Comparison of ENCODE assay signal across 8 cellular contexts in the genomic region with DNA sequence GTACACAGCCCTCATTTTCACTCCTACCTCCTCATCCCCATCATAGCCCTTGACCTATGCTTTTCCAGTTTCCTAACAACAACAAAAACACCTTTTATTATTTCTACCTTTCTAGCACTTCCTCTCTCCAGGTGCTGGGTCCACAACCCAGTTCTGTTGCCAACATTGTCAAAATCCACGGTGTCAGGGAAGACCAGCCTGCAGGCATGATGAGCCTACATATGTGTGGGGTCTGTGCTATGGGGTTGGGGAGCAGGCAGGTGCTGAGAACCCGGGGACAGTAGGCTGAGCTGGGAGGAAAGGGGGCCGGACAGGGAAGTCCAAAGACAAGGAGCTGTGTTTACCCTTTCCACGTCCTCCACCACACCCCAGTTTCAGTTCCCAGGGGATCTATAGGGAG. TPM values are rescaled to one million over a fixed set of nuclear protein-coding genes. Genes with fewer than 3 reads are reported as not detected.
DNase-seq lines count a peak whose midpoint lies in the region; ATAC-seq and TF ChIP-seq lines count a peak whose summit lies in the region.

No MANE protein-coding gene starts in this region.

- H3K9me3 ChIP-seq in BE2C (no peaks in the 10 kb centered on the region), MM.1S (replicated peaks; ENCODE audit: insufficient read depth, low read length) (no peaks in the 10 kb centered on the region), ectodermal cell (ENCODE audit: control insufficient read depth, low read length) (no peaks in the 10 kb centered on the region), neural cell (ENCODE audit: low read length) (no peaks in the 10 kb centered on the region)

- H3K4me1 ChIP-seq in BE2C (no peaks in the 10 kb centered on the region), MM.1S (ENCODE audit: low read length) (peaks cover 20% of the 10 kb centered on the region), ectodermal cell (ENCODE audit: control insufficient read depth, insufficient read depth, low read length) (peaks cover 13% of the 10 kb centered on the region)

- H3K9ac ChIP-seq in MM.1S (ENCODE audit: low read length) (peak overlapping the region; percentile 88; the same call in 1 of the 2 replicates), neural cell (ENCODE audit: low read length) (peak overlapping the region; percentile 82)

- H3K4me3 ChIP-seq in BE2C (ENCODE audit: low read depth, low read length): peak overlapping the region; percentile 96
- peak overlapping the region; percentile 89 for H3K4me3 ChIP-seq in MM.1S (ENCODE audit: low read length)
- peak overlapping the region; percentile 66 for H3K4me3 ChIP-seq in ectodermal cell (ENCODE audit: insufficient read depth, low read depth, low read length)
- H3K4me3 ChIP-seq in neural cell (ENCODE audit: low read length): peak overlapping the region; percentile 91

- H3K27me3 ChIP-seq in BE2C: no peaks in the 10 kb centered on the region
- no peaks in the 10 kb centered on the region for H3K27me3 ChIP-seq in MM.1S (replicated peaks; ENCODE audit: insufficient read depth, low read length)
- H3K27me3 ChIP-seq in ectodermal cell (ENCODE audit: control insufficient read depth, insufficient read depth, low read length, poor library complexity, severe bottlenecking): peaks cover 18% of the 10 kb centered on the region
- no peaks in the 10 kb centered on the region for H3K27me3 ChIP-seq in neural cell (ENCODE audit: insufficient read depth, low read depth, low read length)

- H3K36me3 ChIP-seq in BE2C (peaks cover 27% of the 10 kb centered on the region), MM.1S (replicated peaks; ENCODE audit: insufficient read depth, low read length) (0 out of 2 replicates have a peak, but pooled peaks cover 3% of the 10 kb centered on the region), ectodermal cell (ENCODE audit: control insufficient read depth, insufficient read depth, low read length) (peaks cover 23% of the 10 kb centered on the region), neural cell (ENCODE audit: insufficient read depth, low read length) (no peaks in the 10 kb centered on the region)

- ATAC-seq in GM19463 (IDR thresholded peaks at IDR 0.05; ENCODE audit: unreplicated experiment): no peak
- ATAC-seq in GM19324 (IDR thresholded peaks at IDR 0.05; ENCODE audit: low FRiP score, unreplicated experiment): no peak
- ATAC-seq in GM19455 (IDR thresholded peaks at IDR 0.05; ENCODE audit: unreplicated experiment): no peak

- H4K20me1 ChIP-seq in MM.1S (ENCODE audit: insufficient read depth, low read length): no peaks in the 10 kb centered on the region
- H4K20me1 ChIP-seq in neural cell (ENCODE audit: insufficient read depth): no peaks in the 10 kb centered on the region

- no peak for TF ChIP-seq RAD21 in neural cell (conservative IDR thresholded peaks at IDR 0.05)

- peak overlapping the region; percentile 65 for H2AFZ ChIP-seq in MM.1S (ENCODE audit: low read length)
- H2AFZ ChIP-seq in neural cell (ENCODE audit: low read depth, low read length): peak overlapping the region; percentile 97

- no peak for TF ChIP-seq CTCF in BE2C (IDR thresholded peaks at IDR 0.05; ENCODE audit: low read depth, low read length)
- no peak for TF ChIP-seq CTCF in MM.1S (IDR thresholded peaks at IDR 0.05; ENCODE audit: low read length)
- no peak for TF ChIP-seq CTCF in neural cell (IDR thresholded peaks at IDR 0.05; ENCODE audit: poor library complexity, severe bottlenecking)

- H3F3A ChIP-seq in MM.1S (ENCODE audit: insufficient read depth, low read length) (no peaks in the 10 kb centered on the region; the same call in 1 of the 2 replicates), neural cell (ENCODE audit: insufficient read depth, low read length, poor library complexity, severe bottlenecking) (no peaks in the 10 kb centered on the region)

- DNase-seq in BE2C (no peak), MM.1S (no peak), SIG-M5 treated with dmso at 0.1 percent for 504 hours (lab: John Stamatoyannopoulos, UW; ENCODE audit: unreplicated experiment) (no peak)

- H3K79me2 ChIP-seq in MM.1S (ENCODE audit: low read length) (peaks cover 26% of the 10 kb centered on the region), neural cell (replicated peaks; ENCODE audit: insufficient read depth, low read length) (peaks cover 12% of the 10 kb centered on the region)

- TF ChIP-seq EP300 in neural cell (conservative IDR thresholded peaks at IDR 0.05; ENCODE audit: poor library complexity, severe bottlenecking): no peak

- no peaks in the 10 kb centered on the region for H3K9me2 ChIP-seq in MM.1S (replicated peaks; ENCODE audit: insufficient read depth, low read length)
- no peaks in the 10 kb centered on the region for H3K9me2 ChIP-seq in neural cell (ENCODE audit: insufficient read depth, low read length)

- H3K4me2 ChIP-seq in MM.1S (ENCODE audit: low read depth, low read length) (peak overlapping the region; percentile 85), neural cell (ENCODE audit: low read length) (peak overlapping the region; percentile 68)

- WGBS in ectodermal cell, 2 experiments: 71 to 91% methylated on average over 4 of the region's 4 CpGs

- H3K27ac ChIP-seq in MM.1S (ENCODE audit: low read length): no peak overlapping the region
- H3K27ac ChIP-seq in ectodermal cell (ENCODE audit: insufficient read depth, low read depth, low read length, poor library complexity, severe bottlenecking): no peak overlapping the region
- peak overlapping the region; percentile 81 for H3K27ac ChIP-seq in neural cell (ENCODE audit: low read length)

TF ChIP-seq in neural cell, 6 proteins besides CTCF, POLR2A, EP300 and RAD21:
- no peak for TF ChIP-seq POLR2AphosphoS5 (IDR thresholded peaks at IDR 0.05)
- TF ChIP-seq MXI1 (conservative IDR thresholded peaks at IDR 0.05; ENCODE audit: poor library complexity, severe bottlenecking): no peak
- TF ChIP-seq, protein P1, sequence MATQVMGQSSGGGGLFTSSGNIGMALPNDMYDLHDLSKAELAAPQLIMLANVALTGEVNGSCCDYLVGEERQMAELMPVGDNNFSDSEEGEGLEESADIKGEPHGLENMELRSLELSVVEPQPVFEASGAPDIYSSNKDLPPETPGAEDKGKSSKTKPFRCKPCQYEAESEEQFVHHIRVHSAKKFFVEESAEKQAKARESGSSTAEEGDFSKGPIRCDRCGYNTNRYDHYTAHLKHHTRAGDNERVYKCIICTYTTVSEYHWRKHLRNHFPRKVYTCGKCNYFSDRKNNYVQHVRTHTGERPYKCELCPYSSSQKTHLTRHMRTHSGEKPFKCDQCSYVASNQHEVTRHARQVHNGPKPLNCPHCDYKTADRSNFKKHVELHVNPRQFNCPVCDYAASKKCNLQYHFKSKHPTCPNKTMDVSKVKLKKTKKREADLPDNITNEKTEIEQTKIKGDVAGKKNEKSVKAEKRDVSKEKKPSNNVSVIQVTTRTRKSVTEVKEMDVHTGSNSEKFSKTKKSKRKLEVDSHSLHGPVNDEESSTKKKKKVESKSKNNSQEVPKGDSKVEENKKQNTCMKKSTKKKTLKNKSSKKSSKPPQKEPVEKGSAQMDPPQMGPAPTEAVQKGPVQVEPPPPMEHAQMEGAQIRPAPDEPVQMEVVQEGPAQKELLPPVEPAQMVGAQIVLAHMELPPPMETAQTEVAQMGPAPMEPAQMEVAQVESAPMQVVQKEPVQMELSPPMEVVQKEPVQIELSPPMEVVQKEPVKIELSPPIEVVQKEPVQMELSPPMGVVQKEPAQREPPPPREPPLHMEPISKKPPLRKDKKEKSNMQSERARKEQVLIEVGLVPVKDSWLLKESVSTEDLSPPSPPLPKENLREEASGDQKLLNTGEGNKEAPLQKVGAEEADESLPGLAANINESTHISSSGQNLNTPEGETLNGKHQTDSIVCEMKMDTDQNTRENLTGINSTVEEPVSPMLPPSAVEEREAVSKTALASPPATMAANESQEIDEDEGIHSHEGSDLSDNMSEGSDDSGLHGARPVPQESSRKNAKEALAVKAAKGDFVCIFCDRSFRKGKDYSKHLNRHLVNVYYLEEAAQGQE (IDR thresholded peaks at IDR 0.05; ENCODE audit: borderline replicate concordance): no peak
- TF ChIP-seq SMC3 (conservative IDR thresholded peaks at IDR 0.05; ENCODE audit: poor library complexity): no peak
- TF ChIP-seq EZH2 (IDR thresholded peaks at IDR 0.05; ENCODE audit: borderline replicate concordance, insufficient read depth, low read length, poor library complexity, severe bottlenecking): no peak
- no peak for TF ChIP-seq TAF1 (IDR thresholded peaks at IDR 0.05; ENCODE audit: low read depth)

RNA-seq across cellular contexts. Expression of gene ZPR1, which starts 0.7 kb away (rescaled TPM):
- 95.7 TPM for polyA plus RNA-seq in BE2C (2012; ENCODE audit: insufficient read depth, insufficient read length, low read depth)
- 44.2 TPM for polyA plus RNA-seq in ectodermal cell (2013, experiment 1 of 4)
- polyA plus RNA-seq in ectodermal cell (2013, experiment 2 of 4): 43.3 TPM
- 43.5 TPM for polyA plus RNA-seq in ectodermal cell (2013, experiment 3 of 4)
- polyA plus RNA-seq in ectodermal cell (2013, experiment 4 of 4): 41.1 TPM
- 34.5 and 64.7 TPM in 2 replicates for polyA plus RNA-seq in neural cell
- 37.3 and 41.6 TPM in 2 replicates for polyA minus RNA-seq in neural cell

RNA-seq across cellular contexts. Expression of gene APOA5, which starts 3.1 kb away (rescaled TPM):
- 0.31 TPM for polyA plus RNA-seq in BE2C (2012; ENCODE audit: insufficient read depth, insufficient read length, low read depth)
- not detected for polyA plus RNA-seq in ectodermal cell (2013, experiment 1 of 4)
- polyA plus RNA-seq in ectodermal cell (2013, experiment 2 of 4): not detected
- not detected for polyA plus RNA-seq in ectodermal cell (2013, experiment 3 of 4)
- polyA plus RNA-seq in ectodermal cell (2013, experiment 4 of 4): not detected
- polyA plus RNA-seq in neural cell: not detected in 2 replicates
- polyA minus RNA-seq in neural cell: not detected in 2 replicates

RNA-seq across cellular contexts. Expression of gene BUD13, which starts 15.7 kb away (rescaled TPM):
- polyA plus RNA-seq in BE2C (2012; ENCODE audit: insufficient read depth, insufficient read length, low read depth): 27.1 TPM
- polyA plus RNA-seq in ectodermal cell (2013, experiment 1 of 4): 36.9 TPM
- polyA plus RNA-seq in ectodermal cell (2013, experiment 2 of 4): 34.7 TPM
- polyA plus RNA-seq in ectodermal cell (2013, experiment 3 of 4): 25.0 TPM
- 30.2 TPM for polyA plus RNA-seq in ectodermal cell (2013, experiment 4 of 4)
- 19.1 and 20.5 TPM in 2 replicates for polyA plus RNA-seq in neural cell
- 22.6 and 25.6 TPM in 2 replicates for polyA minus RNA-seq in neural cell

RNA-seq across cellular contexts. Expression of gene APOA4, which starts 34.6 kb away (rescaled TPM):
- not detected for polyA plus RNA-seq in BE2C (2012; ENCODE audit: insufficient read depth, insufficient read length, low read depth)
- not detected for polyA plus RNA-seq in ectodermal cell (2013, experiment 1 of 4)
- 0.12 TPM for polyA plus RNA-seq in ectodermal cell (2013, experiment 2 of 4)
- polyA plus RNA-seq in ectodermal cell (2013, experiment 3 of 4): 1.2 TPM
- polyA plus RNA-seq in ectodermal cell (2013, experiment 4 of 4): 0.28 TPM
- polyA plus RNA-seq in neural cell: not detected in 2 replicates
- not detected in 2 replicates for polyA minus RNA-seq in neural cell

RNA-seq across cellular contexts. Expression of gene APOC3, which starts 41.2 kb away (rescaled TPM):
- polyA plus RNA-seq in BE2C (2012; ENCODE audit: insufficient read depth, insufficient read length, low read depth): 1.3 TPM
- polyA plus RNA-seq in ectodermal cell (2013, experiment 1 of 4): not detected
- not detected for polyA plus RNA-seq in ectodermal cell (2013, experiment 2 of 4)
- 0.64 TPM for polyA plus RNA-seq in ectodermal cell (2013, experiment 3 of 4)
- polyA plus RNA-seq in ectodermal cell (2013, experiment 4 of 4): not detected
- polyA plus RNA-seq in neural cell: not detected in 2 replicates
- not detected in 2 replicates for polyA minus RNA-seq in neural cell
